ENCODE assay signal across 1 cellular context in the genomic region with DNA sequence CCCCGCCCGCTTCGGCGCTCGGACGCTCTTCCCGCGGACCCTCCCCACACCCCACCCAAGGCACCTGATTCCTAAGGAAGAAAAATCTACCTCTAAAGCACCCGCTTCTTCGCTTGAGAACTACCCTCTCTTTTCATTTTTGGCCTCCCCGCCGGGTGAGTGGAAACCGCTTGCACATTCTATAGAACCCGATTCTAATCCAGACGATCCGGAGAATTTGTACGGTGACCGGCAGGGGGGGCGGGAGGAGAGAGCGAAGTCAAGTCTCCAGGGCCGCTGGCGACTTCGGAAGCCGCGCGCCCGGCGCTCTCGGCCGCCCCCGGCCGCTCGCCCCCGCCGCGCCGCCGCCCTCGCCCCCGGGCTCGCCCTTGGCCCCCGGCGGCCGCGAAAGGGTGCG.
A peak's percentile ranks its signal among the peaks of the same experiment; 100 is the strongest.
TF ChIP-seq lines count a peak whose summit lies in the region.

A gene (plus strand): TSS at position 262 of the 397 bp plus-strand sequence. CDS start 221 bp downstream, outside the sequence.

TF ChIP-seq in HepG2, 621 proteins besides CTCF, POLR2A, EP300 and RAD21 (continued from another document and continues in another):
- TF ChIP-seq, protein P1, sequence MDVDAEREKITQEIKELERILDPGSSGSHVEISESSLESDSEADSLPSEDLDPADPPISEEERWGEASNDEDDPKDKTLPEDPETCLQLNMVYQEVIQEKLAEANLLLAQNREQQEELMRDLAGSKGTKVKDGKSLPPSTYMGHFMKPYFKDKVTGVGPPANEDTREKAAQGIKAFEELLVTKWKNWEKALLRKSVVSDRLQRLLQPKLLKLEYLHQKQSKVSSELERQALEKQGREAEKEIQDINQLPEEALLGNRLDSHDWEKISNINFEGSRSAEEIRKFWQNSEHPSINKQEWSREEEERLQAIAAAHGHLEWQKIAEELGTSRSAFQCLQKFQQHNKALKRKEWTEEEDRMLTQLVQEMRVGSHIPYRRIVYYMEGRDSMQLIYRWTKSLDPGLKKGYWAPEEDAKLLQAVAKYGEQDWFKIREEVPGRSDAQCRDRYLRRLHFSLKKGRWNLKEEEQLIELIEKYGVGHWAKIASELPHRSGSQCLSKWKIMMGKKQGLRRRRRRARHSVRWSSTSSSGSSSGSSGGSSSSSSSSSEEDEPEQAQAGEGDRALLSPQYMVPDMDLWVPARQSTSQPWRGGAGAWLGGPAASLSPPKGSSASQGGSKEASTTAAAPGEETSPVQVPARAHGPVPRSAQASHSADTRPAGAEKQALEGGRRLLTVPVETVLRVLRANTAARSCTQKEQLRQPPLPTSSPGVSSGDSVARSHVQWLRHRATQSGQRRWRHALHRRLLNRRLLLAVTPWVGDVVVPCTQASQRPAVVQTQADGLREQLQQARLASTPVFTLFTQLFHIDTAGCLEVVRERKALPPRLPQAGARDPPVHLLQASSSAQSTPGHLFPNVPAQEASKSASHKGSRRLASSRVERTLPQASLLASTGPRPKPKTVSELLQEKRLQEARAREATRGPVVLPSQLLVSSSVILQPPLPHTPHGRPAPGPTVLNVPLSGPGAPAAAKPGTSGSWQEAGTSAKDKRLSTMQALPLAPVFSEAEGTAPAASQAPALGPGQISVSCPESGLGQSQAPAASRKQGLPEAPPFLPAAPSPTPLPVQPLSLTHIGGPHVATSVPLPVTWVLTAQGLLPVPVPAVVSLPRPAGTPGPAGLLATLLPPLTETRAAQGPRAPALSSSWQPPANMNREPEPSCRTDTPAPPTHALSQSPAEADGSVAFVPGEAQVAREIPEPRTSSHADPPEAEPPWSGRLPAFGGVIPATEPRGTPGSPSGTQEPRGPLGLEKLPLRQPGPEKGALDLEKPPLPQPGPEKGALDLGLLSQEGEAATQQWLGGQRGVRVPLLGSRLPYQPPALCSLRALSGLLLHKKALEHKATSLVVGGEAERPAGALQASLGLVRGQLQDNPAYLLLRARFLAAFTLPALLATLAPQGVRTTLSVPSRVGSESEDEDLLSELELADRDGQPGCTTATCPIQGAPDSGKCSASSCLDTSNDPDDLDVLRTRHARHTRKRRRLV (CRISPR knock-in tag; IDR thresholded peaks at IDR 0.05), result no peak
- TF ChIP-seq PHF5A (CRISPR knock-in tag; IDR thresholded peaks at IDR 0.05; ENCODE audit: low read depth, unreplicated experiment) (no peak), ZFP82 (CRISPR knock-in tag; IDR thresholded peaks at IDR 0.05; ENCODE audit: borderline replicate concordance) (no peak), RBM22 (optimal IDR thresholded peaks at IDR 0.05; ENCODE audit: low read length) (no peak), ZNF12 (CRISPR knock-in tag; IDR thresholded peaks at IDR 0.05) (no peak), ZBTB1 (CRISPR knock-in tag; IDR thresholded peaks at IDR 0.05; ENCODE audit: borderline replicate concordance) (no peak), FOXJ3 (CRISPR knock-in tag; IDR thresholded peaks at IDR 0.05; ENCODE audit: borderline replicate concordance) (no peak), YY1 (IDR thresholded peaks at IDR 0.05; ENCODE audit: insufficient read depth, insufficient replicate concordance, low read depth, low read length) (no peak), HMGA1 (CRISPR knock-in tag; conservative IDR thresholded peaks at IDR 0.05) (no peak), SIX1 (CRISPR knock-in tag; IDR thresholded peaks at IDR 0.05; ENCODE audit: borderline replicate concordance) (no peak), ZNF546 (CRISPR knock-in tag; conservative IDR thresholded peaks at IDR 0.05) (0 out of 2 replicates have a peak, but pooled peaks have one; percentile 18), ZSCAN20 (CRISPR knock-in tag; IDR thresholded peaks at IDR 0.05; ENCODE audit: borderline replicate concordance) (peak; percentile 74; the same call in 1 of the 2 replicates), XRCC5 (optimal IDR thresholded peaks at IDR 0.05; ENCODE audit: low read length) (no peak), HOXA7 (CRISPR knock-in tag; IDR thresholded peaks at IDR 0.05) (no peak), HHEX (CRISPR knock-in tag; IDR thresholded peaks at IDR 0.05) (no peak), SOX5 (CRISPR knock-in tag; IDR thresholded peaks at IDR 0.05; ENCODE audit: borderline replicate concordance) (0 out of 2 replicates have a peak, but pooled peaks have one; percentile 5), NR2F2 (IDR thresholded peaks at IDR 0.05; ENCODE audit: borderline replicate concordance, low read depth) (no peak), CCAR2 (optimal IDR thresholded peaks at IDR 0.05; ENCODE audit: low read depth, low read length) (no peak), ZNF83 (CRISPR knock-in tag; IDR thresholded peaks at IDR 0.05; ENCODE audit: borderline replicate concordance) (no peak), BRCA1 (CRISPR knock-in tag; IDR thresholded peaks at IDR 0.05) (no peak), NBN (conservative IDR thresholded peaks at IDR 0.05) (no peak), NR3C1 (CRISPR knock-in tag; IDR thresholded peaks at IDR 0.05) (no peak), ZNF749 (CRISPR knock-in tag; IDR thresholded peaks at IDR 0.05; ENCODE audit: borderline replicate concordance) (no peak), ZNF616 (CRISPR knock-in tag; IDR thresholded peaks at IDR 0.05; ENCODE audit: low read depth) (no peak), CHCHD3 (CRISPR knock-in tag; IDR thresholded peaks at IDR 0.05) (no peak), ZSCAN29 (CRISPR knock-in tag; conservative IDR thresholded peaks at IDR 0.05) (peak; percentile 99), TAF15 (IDR thresholded peaks at IDR 0.05; ENCODE audit: low read depth, low read length, poor library complexity, severe bottlenecking) (no peak), ZNF782 (CRISPR knock-in tag; IDR thresholded peaks at IDR 0.05; ENCODE audit: borderline replicate concordance) (no peak), ZNF501 (CRISPR knock-in tag; IDR thresholded peaks at IDR 0.05) (no peak)
- TF ChIP-seq, protein P2, sequence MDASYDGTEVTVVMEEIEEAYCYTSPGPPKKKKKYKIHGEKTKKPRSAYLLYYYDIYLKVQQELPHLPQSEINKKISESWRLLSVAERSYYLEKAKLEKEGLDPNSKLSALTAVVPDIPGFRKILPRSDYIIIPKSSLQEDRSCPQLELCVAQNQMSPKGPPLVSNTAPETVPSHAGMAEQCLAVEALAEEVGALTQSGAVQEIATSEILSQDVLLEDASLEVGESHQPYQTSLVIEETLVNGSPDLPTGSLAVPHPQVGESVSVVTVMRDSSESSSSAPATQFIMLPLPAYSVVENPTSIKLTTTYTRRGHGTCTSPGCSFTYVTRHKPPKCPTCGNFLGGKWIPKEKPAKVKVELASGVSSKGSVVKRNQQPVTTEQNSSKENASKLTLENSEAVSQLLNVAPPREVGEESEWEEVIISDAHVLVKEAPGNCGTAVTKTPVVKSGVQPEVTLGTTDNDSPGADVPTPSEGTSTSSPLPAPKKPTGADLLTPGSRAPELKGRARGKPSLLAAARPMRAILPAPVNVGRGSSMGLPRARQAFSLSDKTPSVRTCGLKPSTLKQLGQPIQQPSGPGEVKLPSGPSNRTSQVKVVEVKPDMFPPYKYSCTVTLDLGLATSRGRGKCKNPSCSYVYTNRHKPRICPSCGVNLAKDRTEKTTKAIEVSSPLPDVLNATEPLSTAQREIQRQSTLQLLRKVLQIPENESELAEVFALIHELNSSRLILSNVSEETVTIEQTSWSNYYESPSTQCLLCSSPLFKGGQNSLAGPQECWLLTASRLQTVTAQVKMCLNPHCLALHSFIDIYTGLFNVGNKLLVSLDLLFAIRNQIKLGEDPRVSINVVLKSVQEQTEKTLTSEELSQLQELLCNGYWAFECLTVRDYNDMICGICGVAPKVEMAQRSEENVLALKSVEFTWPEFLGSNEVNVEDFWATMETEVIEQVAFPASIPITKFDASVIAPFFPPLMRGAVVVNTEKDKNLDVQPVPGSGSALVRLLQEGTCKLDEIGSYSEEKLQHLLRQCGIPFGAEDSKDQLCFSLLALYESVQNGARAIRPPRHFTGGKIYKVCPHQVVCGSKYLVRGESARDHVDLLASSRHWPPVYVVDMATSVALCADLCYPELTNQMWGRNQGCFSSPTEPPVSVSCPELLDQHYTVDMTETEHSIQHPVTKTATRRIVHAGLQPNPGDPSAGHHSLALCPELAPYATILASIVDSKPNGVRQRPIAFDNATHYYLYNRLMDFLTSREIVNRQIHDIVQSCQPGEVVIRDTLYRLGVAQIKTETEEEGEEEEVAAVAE (CRISPR knock-in tag; IDR thresholded peaks at IDR 0.05; ENCODE audit: borderline replicate concordance), result no peak
- TF ChIP-seq, protein P3, sequence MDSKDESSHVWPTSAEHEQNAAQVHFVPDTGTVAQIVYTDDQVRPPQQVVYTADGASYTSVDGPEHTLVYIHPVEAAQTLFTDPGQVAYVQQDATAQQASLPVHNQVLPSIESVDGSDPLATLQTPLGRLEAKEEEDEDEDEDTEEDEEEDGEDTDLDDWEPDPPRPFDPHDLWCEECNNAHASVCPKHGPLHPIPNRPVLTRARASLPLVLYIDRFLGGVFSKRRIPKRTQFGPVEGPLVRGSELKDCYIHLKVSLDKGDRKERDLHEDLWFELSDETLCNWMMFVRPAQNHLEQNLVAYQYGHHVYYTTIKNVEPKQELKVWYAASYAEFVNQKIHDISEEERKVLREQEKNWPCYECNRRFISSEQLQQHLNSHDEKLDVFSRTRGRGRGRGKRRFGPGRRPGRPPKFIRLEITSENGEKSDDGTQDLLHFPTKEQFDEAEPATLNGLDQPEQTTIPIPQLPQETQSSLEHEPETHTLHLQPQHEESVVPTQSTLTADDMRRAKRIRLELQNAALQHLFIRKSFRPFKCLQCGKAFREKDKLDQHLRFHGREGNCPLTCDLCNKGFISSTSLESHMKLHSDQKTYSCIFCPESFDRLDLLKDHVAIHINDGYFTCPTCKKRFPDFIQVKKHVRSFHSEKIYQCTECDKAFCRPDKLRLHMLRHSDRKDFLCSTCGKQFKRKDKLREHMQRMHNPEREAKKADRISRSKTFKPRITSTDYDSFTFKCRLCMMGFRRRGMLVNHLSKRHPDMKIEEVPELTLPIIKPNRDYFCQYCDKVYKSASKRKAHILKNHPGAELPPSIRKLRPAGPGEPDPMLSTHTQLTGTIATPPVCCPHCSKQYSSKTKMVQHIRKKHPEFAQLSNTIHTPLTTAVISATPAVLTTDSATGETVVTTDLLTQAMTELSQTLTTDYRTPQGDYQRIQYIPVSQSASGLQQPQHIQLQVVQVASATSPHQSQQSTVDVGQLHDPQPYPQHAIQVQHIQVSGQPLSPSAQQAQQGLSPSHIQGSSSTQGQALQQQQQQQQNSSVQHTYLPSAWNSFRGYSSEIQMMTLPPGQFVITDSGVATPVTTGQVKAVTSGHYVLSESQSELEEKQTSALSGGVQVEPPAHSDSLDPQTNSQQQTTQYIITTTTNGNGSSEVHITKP (CRISPR knock-in tag; IDR thresholded peaks at IDR 0.05; ENCODE audit: low read depth), result no peak
- TF ChIP-seq, protein P4, sequence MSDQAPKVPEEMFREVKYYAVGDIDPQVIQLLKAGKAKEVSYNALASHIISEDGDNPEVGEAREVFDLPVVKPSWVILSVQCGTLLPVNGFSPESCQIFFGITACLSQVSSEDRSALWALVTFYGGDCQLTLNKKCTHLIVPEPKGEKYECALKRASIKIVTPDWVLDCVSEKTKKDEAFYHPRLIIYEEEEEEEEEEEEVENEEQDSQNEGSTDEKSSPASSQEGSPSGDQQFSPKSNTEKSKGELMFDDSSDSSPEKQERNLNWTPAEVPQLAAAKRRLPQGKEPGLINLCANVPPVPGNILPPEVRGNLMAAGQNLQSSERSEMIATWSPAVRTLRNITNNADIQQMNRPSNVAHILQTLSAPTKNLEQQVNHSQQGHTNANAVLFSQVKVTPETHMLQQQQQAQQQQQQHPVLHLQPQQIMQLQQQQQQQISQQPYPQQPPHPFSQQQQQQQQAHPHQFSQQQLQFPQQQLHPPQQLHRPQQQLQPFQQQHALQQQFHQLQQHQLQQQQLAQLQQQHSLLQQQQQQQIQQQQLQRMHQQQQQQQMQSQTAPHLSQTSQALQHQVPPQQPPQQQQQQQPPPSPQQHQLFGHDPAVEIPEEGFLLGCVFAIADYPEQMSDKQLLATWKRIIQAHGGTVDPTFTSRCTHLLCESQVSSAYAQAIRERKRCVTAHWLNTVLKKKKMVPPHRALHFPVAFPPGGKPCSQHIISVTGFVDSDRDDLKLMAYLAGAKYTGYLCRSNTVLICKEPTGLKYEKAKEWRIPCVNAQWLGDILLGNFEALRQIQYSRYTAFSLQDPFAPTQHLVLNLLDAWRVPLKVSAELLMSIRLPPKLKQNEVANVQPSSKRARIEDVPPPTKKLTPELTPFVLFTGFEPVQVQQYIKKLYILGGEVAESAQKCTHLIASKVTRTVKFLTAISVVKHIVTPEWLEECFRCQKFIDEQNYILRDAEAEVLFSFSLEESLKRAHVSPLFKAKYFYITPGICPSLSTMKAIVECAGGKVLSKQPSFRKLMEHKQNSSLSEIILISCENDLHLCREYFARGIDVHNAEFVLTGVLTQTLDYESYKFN (CRISPR knock-in tag; conservative IDR thresholded peaks at IDR 0.05), result 0 out of 2 replicates have a peak, but pooled peaks have one; percentile 6
- TF ChIP-seq, protein P5, sequence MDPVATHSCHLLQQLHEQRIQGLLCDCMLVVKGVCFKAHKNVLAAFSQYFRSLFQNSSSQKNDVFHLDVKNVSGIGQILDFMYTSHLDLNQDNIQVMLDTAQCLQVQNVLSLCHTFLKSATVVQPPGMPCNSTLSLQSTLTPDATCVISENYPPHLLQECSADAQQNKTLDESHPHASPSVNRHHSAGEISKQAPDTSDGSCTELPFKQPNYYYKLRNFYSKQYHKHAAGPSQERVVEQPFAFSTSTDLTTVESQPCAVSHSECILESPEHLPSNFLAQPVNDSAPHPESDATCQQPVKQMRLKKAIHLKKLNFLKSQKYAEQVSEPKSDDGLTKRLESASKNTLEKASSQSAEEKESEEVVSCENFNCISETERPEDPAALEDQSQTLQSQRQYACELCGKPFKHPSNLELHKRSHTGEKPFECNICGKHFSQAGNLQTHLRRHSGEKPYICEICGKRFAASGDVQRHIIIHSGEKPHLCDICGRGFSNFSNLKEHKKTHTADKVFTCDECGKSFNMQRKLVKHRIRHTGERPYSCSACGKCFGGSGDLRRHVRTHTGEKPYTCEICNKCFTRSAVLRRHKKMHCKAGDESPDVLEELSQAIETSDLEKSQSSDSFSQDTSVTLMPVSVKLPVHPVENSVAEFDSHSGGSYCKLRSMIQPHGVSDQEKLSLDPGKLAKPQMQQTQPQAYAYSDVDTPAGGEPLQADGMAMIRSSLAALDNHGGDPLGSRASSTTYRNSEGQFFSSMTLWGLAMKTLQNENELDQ (CRISPR knock-in tag; IDR thresholded peaks at IDR 0.05; ENCODE audit: borderline replicate concordance), result no peak
- TF ChIP-seq, protein P6, sequence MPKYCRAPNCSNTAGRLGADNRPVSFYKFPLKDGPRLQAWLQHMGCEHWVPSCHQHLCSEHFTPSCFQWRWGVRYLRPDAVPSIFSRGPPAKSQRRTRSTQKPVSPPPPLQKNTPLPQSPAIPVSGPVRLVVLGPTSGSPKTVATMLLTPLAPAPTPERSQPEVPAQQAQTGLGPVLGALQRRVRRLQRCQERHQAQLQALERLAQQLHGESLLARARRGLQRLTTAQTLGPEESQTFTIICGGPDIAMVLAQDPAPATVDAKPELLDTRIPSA (CRISPR knock-in tag; IDR thresholded peaks at IDR 0.05; ENCODE audit: borderline replicate concordance), result no peak
